Comparison of ENCODE assay signal across 8 cellular contexts in the genomic region with DNA sequence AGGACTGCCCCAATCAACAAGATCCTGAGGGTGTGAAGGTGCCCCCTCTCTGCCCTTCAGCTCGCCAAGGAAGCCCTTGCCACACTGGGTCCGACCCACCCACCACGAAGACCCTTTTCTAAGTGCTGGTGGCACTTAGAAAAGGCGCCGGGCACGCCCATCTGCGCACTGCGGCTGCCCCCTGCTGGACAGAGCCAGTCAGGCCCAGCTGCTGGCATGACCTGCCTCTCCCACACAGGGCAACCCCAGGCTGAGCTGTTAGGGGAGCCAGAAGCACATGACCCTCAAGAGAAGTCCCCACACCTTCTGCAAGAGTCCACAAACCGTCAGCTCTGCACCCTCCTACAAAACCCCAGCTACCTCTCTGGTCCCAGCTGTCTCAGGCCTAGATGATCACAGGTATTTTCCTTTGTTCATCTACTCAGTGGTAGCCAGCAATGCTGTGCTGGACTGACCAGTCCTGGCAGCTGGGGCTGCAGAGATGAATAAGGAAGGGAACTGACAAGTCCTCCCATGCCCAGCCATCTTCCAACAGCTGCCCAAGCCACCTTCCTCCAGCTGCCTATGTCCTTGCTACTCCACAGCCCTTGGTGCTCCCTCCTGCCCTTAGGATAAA.
A peak's percentile ranks its signal among the peaks of the same experiment; 100 is the strongest.
DNase-seq lines count a peak whose midpoint lies in the region; ATAC-seq and TF ChIP-seq lines count a peak whose summit lies in the region.

No MANE protein-coding gene starts in this region.

- H3K4me3 ChIP-seq in AG10803 (ENCODE audit: low read length) = no peak overlapping the region

- H3K27ac Mint-ChIP-seq in memory B cell = no peak overlapping the region

- no peaks in the 10 kb centered on the region for H3K9me3 Mint-ChIP-seq in memory B cell

- no peaks in the 10 kb centered on the region for H3K4me1 Mint-ChIP-seq in memory B cell

- H3K36me3 Mint-ChIP-seq in memory B cell = no peaks in the 10 kb centered on the region

- peak; percentile 62 for ATAC-seq in GM21515 (IDR thresholded peaks at IDR 0.05; ENCODE audit: unreplicated experiment)
- peak; percentile 90 for ATAC-seq in memory B cell (ENCODE audit: low read depth)
- no peak for ATAC-seq in HG03095 (IDR thresholded peaks at IDR 0.05; ENCODE audit: unreplicated experiment)

- peaks cover 19% of the 10 kb centered on the region for H3K27me3 Mint-ChIP-seq in memory B cell

- peak; percentile 79 for TF ChIP-seq CTCF in AG10803 (conservative IDR thresholded peaks at IDR 0.05; ENCODE audit: low read length)

- no peak overlapping the region for H3K4me3 Mint-ChIP-seq in memory B cell

- DNase-seq in AG10803 (ENCODE audit: low read depth) (peak; percentile 33), NCI-H345 treated with DMSO at 0.1 percent for 48 hours (lab: John Stamatoyannopoulos, UW; ENCODE audit: unreplicated experiment) (peak; percentile 30), ecto neural progenitor cell (ENCODE audit: low spot score) (peak; percentile 86), memory B cell (ENCODE audit: low spot score in 2 of 2) (peak; percentile 72 to 79)
- peak; percentile 80 to 81 for DNase-seq in activated CD4-positive, alpha-beta T cell treated with anti-CD3 and anti-CD28 coated beads, Interleukin-2, amount 50 U/mL, for 48 hours
- DNase-seq in stimulated activated CD8-positive, alpha-beta memory T cell treated with anti-CD3 and anti-CD28 coated beads, Interleukin-2, amount 100 ng/mL, for 1 hour (ENCODE audit: low read depth in 2 of 2) = peak; percentile 25 to 45

Comparison
In these comparisons a context has a peak if more than half of its experiments do, and no peak if none do; other contexts are left out.
1. DNase-seq: peak in every context shown above with its lines; median percentile 86 in ecto neural progenitor cell; 80 in activated CD4-positive, alpha-beta T cell treated with anti-CD3 and anti-CD28 coated beads, Interleukin-2, amount 50 U/mL, for 48 hours; 76 in memory B cell; 35 in stimulated activated CD8-positive, alpha-beta memory T cell treated with anti-CD3 and anti-CD28 coated beads, Interleukin-2, amount 100 ng/mL, for 1 hour; 33 in AG10803; 30 in NCI-H345 treated with DMSO at 0.1 percent for 48 hours.